1 cellular context compared by ENCODE assay signal in the genomic region with DNA sequence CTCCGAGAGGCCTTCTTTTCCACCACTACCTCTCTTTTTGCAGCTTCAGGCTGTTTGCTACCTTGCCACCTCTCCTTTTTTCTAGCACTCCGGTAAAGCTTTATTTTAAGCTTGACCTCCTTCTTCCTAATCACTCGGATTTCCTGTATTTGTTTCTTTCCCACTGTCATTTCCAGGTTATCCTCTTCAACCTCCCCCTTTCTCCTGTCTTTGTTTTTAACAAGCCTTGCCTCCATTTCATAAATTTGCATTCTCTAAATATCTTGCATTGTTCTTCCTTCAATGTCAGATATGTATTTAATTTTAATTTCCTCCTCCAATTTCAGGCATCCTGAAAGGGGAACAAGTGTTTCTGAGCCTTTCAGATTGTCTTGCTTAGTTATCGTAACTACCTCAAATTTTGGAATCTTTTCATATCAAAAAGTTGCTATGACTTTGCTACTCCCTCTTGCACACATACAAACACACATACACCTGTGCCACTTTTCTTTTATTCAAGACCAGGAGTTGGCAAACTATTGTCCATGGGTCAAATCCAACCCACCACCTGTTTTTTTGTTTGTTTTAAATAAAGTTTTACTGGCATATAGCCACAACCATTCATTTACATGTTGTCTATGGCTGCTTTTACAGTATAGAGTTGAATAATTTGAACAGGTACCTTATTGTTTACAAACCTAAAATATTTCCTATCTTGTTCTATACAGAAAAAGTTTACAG.
TF ChIP-seq lines count a peak whose summit lies in the region.

No MANE protein-coding gene starts in this region.

TF ChIP-seq in H1, 55 proteins besides CTCF, POLR2A, EP300 and RAD21:
- TF ChIP-seq NRF1 (IDR thresholded peaks at IDR 0.05; ENCODE audit: low read depth, low read length) (no peak), TAF7 (optimal IDR thresholded peaks at IDR 0.05; ENCODE audit: borderline replicate concordance, low read depth, low read length) (no peak), POLR2AphosphoS5 (IDR thresholded peaks at IDR 0.05; ENCODE audit: low read depth, low read length) (no peak), BCL11A (IDR thresholded peaks at IDR 0.05; ENCODE audit: low read depth in 2 of 2, low read length in 2 of 2) (no peak)
TF ChIP-seq in H1: peak in this region for 0.
